In the genomic region with DNA sequence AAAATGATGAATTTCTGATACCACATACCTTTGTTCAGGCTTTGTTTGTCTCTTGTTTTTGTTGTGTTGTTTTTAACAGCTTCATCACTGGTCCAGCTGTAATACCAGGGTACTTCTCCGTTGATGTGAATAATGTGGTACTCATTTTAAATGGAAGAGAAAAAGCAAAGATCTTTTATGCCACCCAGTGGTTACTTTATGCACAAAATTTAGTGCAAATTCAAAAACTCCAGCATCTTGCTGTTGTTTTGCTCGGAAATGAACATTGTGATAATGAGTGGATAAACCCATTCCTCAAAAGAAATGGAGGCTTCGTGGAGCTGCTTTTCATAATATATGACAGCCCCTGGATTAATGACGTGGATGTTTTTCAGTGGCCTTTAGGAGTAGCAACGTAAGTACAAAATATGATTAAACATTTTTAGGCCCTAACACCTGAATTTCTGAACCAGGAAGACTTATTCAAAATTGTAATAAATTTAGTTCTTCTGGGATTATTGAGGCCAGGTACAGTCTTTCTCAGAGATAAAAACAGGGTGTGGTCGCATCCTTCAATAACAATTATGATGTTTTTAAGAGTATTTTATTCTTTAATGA, we compare ENCODE assay signal across 9 cellular contexts. TPM values are rescaled to one million over a fixed set of nuclear protein-coding genes. Genes with fewer than 3 reads are reported as not detected.
A peak's percentile ranks its signal among the peaks of the same experiment; 100 is the strongest.
DNase-seq lines count a peak whose midpoint lies in the region; ATAC-seq and TF ChIP-seq lines count a peak whose summit lies in the region.
"Had no signal": no experiment of that assay in that cellular context is flagged by ENCODE, and none has a peak within 500 bp of the region (broad histone marks: within the 10 kb centered on the region; RNA-seq: fewer than 3 reads in every experiment).

No MANE protein-coding gene starts in this region.

- CTCF ChIA-PET in AG04449 (lab: Yijun Ruan, JAX): interaction anchor here (0.7 to 5.3 kb wide), 35 partner anchors 10 to 1006 kb away, joined by 3 to 78 read pairs (median 5); partner anchors contain the start of genes AVPR1A and DPY19L2

- no peak overlapping the region for H3K27ac Mint-ChIP-seq in activated T-helper 2 cell treated with anti-CD3 and anti-CD28 coated beads, Interferon-gamma antibody, Interleukin-2, Interleukin-4, amounts not matched to agents 10 μg/mL and 5 μg/mL and 100 μg/mL, durations not matched to agents 14 hours and 24 hours and 36 hours
- H3K27ac Mint-ChIP-seq: activated naive CD8-positive, alpha-beta T cell treated with anti-CD3 and anti-CD28 coated beads, Interleukin-2, amount 10 ng/mL, durations not matched to agents 7 days and 5 days had no signal

- no peaks in the 10 kb centered on the region for H3K4me1 ChIP-seq in left lung

- H3K27me3 Mint-ChIP-seq in activated T-helper 2 cell treated with anti-CD3 and anti-CD28 coated beads, Interferon-gamma antibody, Interleukin-2, Interleukin-4, amounts not matched to agents 10 μg/mL and 5 μg/mL and 100 μg/mL, durations not matched to agents 14 hours and 24 hours and 36 hours (ENCODE audit: low read depth): no peaks in the 10 kb centered on the region
- H3K27me3 Mint-ChIP-seq: activated naive CD8-positive, alpha-beta T cell treated with anti-CD3 and anti-CD28 coated beads, Interleukin-2, amount 10 ng/mL, durations not matched to agents 7 days and 5 days had no signal

- no peaks in the 10 kb centered on the region for H3K9me3 Mint-ChIP-seq in activated T-helper 2 cell treated with anti-CD3 and anti-CD28 coated beads, Interferon-gamma antibody, Interleukin-2, Interleukin-4, amounts not matched to agents 10 μg/mL and 5 μg/mL and 100 μg/mL, durations not matched to agents 14 hours and 24 hours and 36 hours
- H3K9me3 Mint-ChIP-seq: activated naive CD8-positive, alpha-beta T cell treated with anti-CD3 and anti-CD28 coated beads, Interleukin-2, amount 10 ng/mL, durations not matched to agents 7 days and 5 days had no signal

- peaks cover 5% of the 10 kb centered on the region for H3K36me3 Mint-ChIP-seq in activated T-helper 2 cell treated with anti-CD3 and anti-CD28 coated beads, Interferon-gamma antibody, Interleukin-2, Interleukin-4, amounts not matched to agents 10 μg/mL and 5 μg/mL and 100 μg/mL, durations not matched to agents 14 hours and 24 hours and 36 hours (ENCODE audit: low read depth)
- H3K36me3 Mint-ChIP-seq: activated naive CD8-positive, alpha-beta T cell treated with anti-CD3 and anti-CD28 coated beads, Interleukin-2, amount 10 ng/mL, durations not matched to agents 7 days and 5 days had no signal

- H3K4me1 Mint-ChIP-seq in activated T-helper 2 cell treated with anti-CD3 and anti-CD28 coated beads, Interferon-gamma antibody, Interleukin-2, Interleukin-4, amounts not matched to agents 10 μg/mL and 5 μg/mL and 100 μg/mL, durations not matched to agents 14 hours and 24 hours and 36 hours (ENCODE audit: low read depth): no peaks in the 10 kb centered on the region
- H3K4me1 Mint-ChIP-seq: activated naive CD8-positive, alpha-beta T cell treated with anti-CD3 and anti-CD28 coated beads, Interleukin-2, amount 10 ng/mL, durations not matched to agents 7 days and 5 days had no signal

- peaks cover 0 to 6% of the 10 kb centered on the region in 2 donors for H3K36me3 ChIP-seq in left lung

- peak; percentile 23 for TF ChIP-seq CTCF in AG04449 (IDR thresholded peaks at IDR 0.05; ENCODE audit: insufficient read depth, low read length, missing control alignments)
- TF ChIP-seq CTCF in GM13976 (IDR thresholded peaks at IDR 0.05; ENCODE audit: borderline replicate concordance, control extremely low read depth, extremely low read depth, insufficient read depth, missing control alignments): peak; percentile 10
- TF ChIP-seq CTCF in left lung (IDR thresholded peaks at IDR 0.05): peak; percentile 37 to 39

- H3K4me3 Mint-ChIP-seq in activated T-helper 2 cell treated with anti-CD3 and anti-CD28 coated beads, Interferon-gamma antibody, Interleukin-2, Interleukin-4, amounts not matched to agents 10 μg/mL and 5 μg/mL and 100 μg/mL, durations not matched to agents 14 hours and 24 hours and 36 hours (ENCODE audit: low read depth): no peak overlapping the region
- H3K4me3 Mint-ChIP-seq: activated naive CD8-positive, alpha-beta T cell treated with anti-CD3 and anti-CD28 coated beads, Interleukin-2, amount 10 ng/mL, durations not matched to agents 7 days and 5 days had no signal

- H3K27me3 ChIP-seq in left lung: no peaks in the 10 kb centered on the region

- DNase-seq in AG04449 (ENCODE audit: low read depth, low spot score) (no peak), GM13976 (ENCODE audit: low spot score) (no peak), NCI-H1694 treated with DMSO at 0.1 percent for 48 hours (lab: John Stamatoyannopoulos, UW) (peak; percentile 38), astrocyte of the hippocampus (ENCODE audit: low read depth, low spot score) (peak; percentile 45), left lung (no peak)
- no peak for DNase-seq in activated T-helper 2 cell treated with anti-CD3 and anti-CD28 coated beads, Interferon-gamma antibody, Interleukin-2, Interleukin-4, amounts not matched to agents 10 μg/mL and 5 μg/mL and 100 μg/mL, durations not matched to agents 14 hours and 24 hours and 36 hours (ENCODE audit: low spot score)
- DNase-seq in activated T-cell treated with anti-CD3 and anti-CD28 coated beads, Interleukin-2, amount 50 U/mL, for 48 hours: no peak
- DNase-seq: activated naive CD8-positive, alpha-beta T cell treated with anti-CD3 and anti-CD28 coated beads, Interleukin-2, amount 10 ng/mL, durations not matched to agents 7 days and 5 days had no signal

- in situ Hi-C loops in GM13976 (cut with MboI; ENCODE audit: low sequenced_read_pairs, unreplicated experiment): no loop called here

- POLR2A ChIA-PET in AG04449 (lab: Yijun Ruan, JAX): no interaction called here

- no peak for ATAC-seq in left lung
- ATAC-seq in HG03457 (IDR thresholded peaks at IDR 0.05; ENCODE audit: unreplicated experiment): no peak

- H3K27ac ChIP-seq in left lung: no peak overlapping the region

- no peaks in the 10 kb centered on the region for H3K9me3 ChIP-seq in left lung

- H3K4me3 ChIP-seq in AG04449 (ENCODE audit: low read depth, low read length): no peak overlapping the region
- H3K4me3 ChIP-seq in left lung: no peak overlapping the region

- intact Hi-C loops in left lung (cut with DNase I): no loop called here
- intact Hi-C loops in activated T-helper 2 cell treated with anti-CD3 and anti-CD28 coated beads, Interferon-gamma antibody, Interleukin-2, Interleukin-4, amounts not matched to agents 10 μg/mL and 5 μg/mL and 100 μg/mL, durations not matched to agents 14 hours and 24 hours and 36 hours (cut with micrococcal nuclease): loop anchor here (5.0 kb wide), 2 partner anchors 135 to 380 kb away; partner anchors contain the start of gene DPY19L2

RNA-seq across cellular contexts. Expression of gene RXYLT1, which starts 22.4 kb away (rescaled TPM):
- total RNA-seq in left lung: 10 to 100 TPM; 12.4 to 14.1 TPM
- 22.0 and 23.3 TPM in 2 replicates for total RNA-seq in activated T-helper 2 cell treated with anti-CD3 and anti-CD28 coated beads, Interferon-gamma antibody, Interleukin-2, Interleukin-4, amounts not matched to agents 10 μg/mL and 5 μg/mL and 100 μg/mL, durations not matched to agents 14 hours and 24 hours and 36 hours

RNA-seq across cellular contexts. Expression of gene SRGAP1, which starts 42.4 kb away (rescaled TPM):
- total RNA-seq in left lung: 10 to 100 TPM; 12.7 to 15.6 TPM
- 0.07 TPM in 2 replicates for total RNA-seq in activated T-helper 2 cell treated with anti-CD3 and anti-CD28 coated beads, Interferon-gamma antibody, Interleukin-2, Interleukin-4, amounts not matched to agents 10 μg/mL and 5 μg/mL and 100 μg/mL, durations not matched to agents 14 hours and 24 hours and 36 hours

Comparison
In these comparisons a context has a peak if more than half of its experiments do, and no peak if none do; other contexts are left out.
1. DNase-seq: peak in NCI-H1694 treated with DMSO at 0.1 percent for 48 hours (single experiment) and astrocyte of the hippocampus (single experiment); none in AG04449 (single experiment), GM13976 (single experiment), left lung (0 of 2), activated T-helper 2 cell treated with anti-CD3 and anti-CD28 coated beads, Interferon-gamma antibody, Interleukin-2, Interleukin-4, amounts not matched to agents 10 μg/mL and 5 μg/mL and 100 μg/mL, durations not matched to agents 14 hours and 24 hours and 36 hours (single experiment) and activated T-cell treated with anti-CD3 and anti-CD28 coated beads, Interleukin-2, amount 50 U/mL, for 48 hours (0 of 2).
2. RNA of gene SRGAP1, which starts 42.4 kb away (total RNA-seq): 12.7 to 15.6 TPM in left lung; 0.07 TPM in activated T-helper 2 cell treated with anti-CD3 and anti-CD28 coated beads, Interferon-gamma antibody, Interleukin-2, Interleukin-4, amounts not matched to agents 10 μg/mL and 5 μg/mL and 100 μg/mL, durations not matched to agents 14 hours and 24 hours and 36 hours; every median in the first group is over 10 times any median in the second.
3. Peak in every context shown above with its lines, with median percentiles within 50 percentile points of each other: CTCF ChIP-seq.